ENCODE assay signal across 26 cellular contexts in genomic region chr15:37679627-37680026, GRCh38.
"Had no signal": no experiment of that assay in that cellular context is flagged by ENCODE, and none has a peak within 500 bp of the region (broad histone marks: within the 10 kb centered on the region; RNA-seq: fewer than 3 reads in every experiment).

No MANE protein-coding gene starts in this region.

- H3K4me3 Mint-ChIP-seq: naive thymus-derived CD8-positive, alpha-beta T cell; nephron; neural crest cell; stimulated activated effector memory CD8-positive, alpha-beta T cell treated with anti-CD3 and anti-CD28 coated beads, Interleukin-12 subunit alpha, Interleukin-12 subunit beta, amount 100 ng/mL, for 72 hours; stimulated activated naive CD8-positive, alpha-beta T cell treated with anti-CD3 and anti-CD28 coated beads, Interleukin-15, Interleukin-2, amounts not matched to agents 100 ng/mL and 50 ng/mL, for 24 hours had no signal

- H3K4me1 Mint-ChIP-seq: naive thymus-derived CD8-positive, alpha-beta T cell; nephron; neural crest cell; stimulated activated effector memory CD8-positive, alpha-beta T cell treated with anti-CD3 and anti-CD28 coated beads, Interleukin-12 subunit alpha, Interleukin-12 subunit beta, amount 100 ng/mL, for 72 hours had no signal

- H3K27me3 ChIP-seq: pancreas, sigmoid colon, spleen, suprapubic skin, transverse colon, upper lobe of left lung had no signal

- H3K27me3 Mint-ChIP-seq: stimulated activated naive CD8-positive, alpha-beta T cell treated with anti-CD3 and anti-CD28 coated beads, Interleukin-15, Interleukin-2, amounts not matched to agents 100 ng/mL and 50 ng/mL, for 24 hours had no signal

- H3K4me3 ChIP-seq: lower lobe of right lung, pancreas, prostate gland, sigmoid colon, spleen, suprapubic skin, transverse colon, upper lobe of left lung had no signal

- H3K36me3 ChIP-seq: lower lobe of right lung, pancreas, prostate gland, sigmoid colon, spleen, suprapubic skin, transverse colon, upper lobe of left lung had no signal

- H3K4me1 ChIP-seq: lower lobe of right lung, pancreas, prostate gland, sigmoid colon, spleen, suprapubic skin, transverse colon, upper lobe of left lung had no signal

- H3K9me3 ChIP-seq: lower lobe of right lung, pancreas, prostate gland, sigmoid colon, spleen, suprapubic skin, transverse colon, upper lobe of left lung had no signal

- H3K9me3 Mint-ChIP-seq: neural crest cell; stimulated activated naive CD8-positive, alpha-beta T cell treated with anti-CD3 and anti-CD28 coated beads, Interleukin-15, Interleukin-2, amounts not matched to agents 100 ng/mL and 50 ng/mL, for 24 hours had no signal

- ATAC-seq: left cardiac atrium; left lobe of liver; lower lobe of right lung; naive thymus-derived CD8-positive, alpha-beta T cell; pancreas; right cardiac atrium; stimulated activated effector memory CD8-positive, alpha-beta T cell treated with anti-CD3 and anti-CD28 coated beads, Interleukin-12 subunit alpha, Interleukin-12 subunit beta, amount 100 ng/mL, for 72 hours had no signal

- H3K27ac ChIP-seq: lower lobe of right lung, pancreas, prostate gland, sigmoid colon, spleen, suprapubic skin, transverse colon, upper lobe of left lung had no signal

- H3K36me3 Mint-ChIP-seq: stimulated activated effector memory CD8-positive, alpha-beta T cell treated with anti-CD3 and anti-CD28 coated beads, Interleukin-12 subunit alpha, Interleukin-12 subunit beta, amount 100 ng/mL, for 72 hours had no signal

- DNase-seq: hippocampal formation; kidney glomerular epithelial cell; left cardiac atrium; lower lobe of right lung; mammary epithelial cell; mesenchymal stem cell; naive thymus-derived CD8-positive, alpha-beta T cell; nucleus accumbens; pancreas; posterior cingulate gyrus; retina; right cardiac atrium; sigmoid colon; small intestine; spleen; stimulated activated CD4-positive, alpha-beta T cell treated with anti-CD3 and anti-CD28 coated beads, Interleukin-4, amount 100 ng/mL, for 24 hours; stimulated activated naive CD4-positive, alpha-beta T cell; transverse colon; upper lobe of left lung had no signal

- H3K27ac Mint-ChIP-seq: naive thymus-derived CD8-positive, alpha-beta T cell; nephron; stimulated activated effector memory CD8-positive, alpha-beta T cell treated with anti-CD3 and anti-CD28 coated beads, Interleukin-12 subunit alpha, Interleukin-12 subunit beta, amount 100 ng/mL, for 72 hours; stimulated activated naive CD8-positive, alpha-beta T cell treated with anti-CD3 and anti-CD28 coated beads, Interleukin-15, Interleukin-2, amounts not matched to agents 100 ng/mL and 50 ng/mL, for 24 hours had no signal
